8 cellular contexts compared by ENCODE assay signal in genomic region chr2:241659150-241659739, GRCh38. TPM values are rescaled to one million over a fixed set of nuclear protein-coding genes. Genes with fewer than 3 reads are reported as not detected.
A peak's percentile ranks its signal among the peaks of the same experiment; 100 is the strongest.
DNase-seq lines count a peak whose midpoint lies in the region; ATAC-seq and TF ChIP-seq lines count a peak whose summit lies in the region.

No MANE protein-coding gene starts in this region.

- no peak overlapping the region for H3K27ac ChIP-seq in DOHH2 (ENCODE audit: low read depth, low read length)
- no peak overlapping the region for H3K27ac ChIP-seq in colonic mucosa
- H3K27ac ChIP-seq in lung (ENCODE audit: low read depth in 1 of 2, low read length in 1 of 2), result no peak overlapping the region
- no peak overlapping the region for H3K27ac ChIP-seq in suprapubic skin

- no peaks in the 10 kb centered on the region for H3F3A ChIP-seq in DOHH2 (ENCODE audit: control insufficient read depth, insufficient read depth)

- H3K4me2 ChIP-seq in DOHH2 (ENCODE audit: low read length), result no peak overlapping the region

- no peak for TF ChIP-seq EP300 in suprapubic skin (IDR thresholded peaks at IDR 0.05)

- H3K79me2 ChIP-seq in DOHH2 (ENCODE audit: control insufficient read depth, low read length), result no peaks in the 10 kb centered on the region

- H3K4me1 ChIP-seq in DOHH2 (ENCODE audit: control insufficient read depth, low read length) (no peaks in the 10 kb centered on the region), colonic mucosa (no peaks in the 10 kb centered on the region), lung (ENCODE audit: control insufficient read depth in 2 of 2, insufficient read depth in 2 of 2, low read length in 2 of 2) (no peaks in the 10 kb centered on the region), suprapubic skin (no peaks in the 10 kb centered on the region)

- H3K27me3 ChIP-seq in DOHH2 (ENCODE audit: control insufficient read depth, low read length) (no peaks in the 10 kb centered on the region), colonic mucosa (no peaks in the 10 kb centered on the region), lung (ENCODE audit: control insufficient read depth, insufficient read depth) (no peaks in the 10 kb centered on the region), suprapubic skin (no peaks in the 10 kb centered on the region)

- DNase-seq in LHCN-M2 (ENCODE audit: low read depth) (peak; percentile 67), SW480 (ENCODE audit: low spot score) (peak; percentile 28), colonic mucosa (peak; percentile 74), lung (ENCODE audit: low spot score) (peak; percentile 39), suprapubic skin (ENCODE audit: low spot score in 2 of 2) (no peak)
- DNase-seq in stimulated activated naive CD4-positive, alpha-beta T cell treated with Interleukin-2 at 50 U/mL for 16 hours (lab: John Stamatoyannopoulos, UW), result no peak

- H3K9me3 ChIP-seq in DOHH2 (ENCODE audit: control insufficient read depth, insufficient read depth, low read length), result no peaks in the 10 kb centered on the region
- H3K9me3 ChIP-seq in colonic mucosa, result no peaks in the 10 kb centered on the region
- H3K9me3 ChIP-seq in lung (ENCODE audit: control insufficient read depth in 2 of 2, insufficient read depth in 1 of 2, low read length in 1 of 2), result no peaks in the 10 kb centered on the region
- H3K9me3 ChIP-seq in suprapubic skin, result no peaks in the 10 kb centered on the region

- peaks cover 49% of the 10 kb centered on the region for H3K36me3 ChIP-seq in DOHH2 (ENCODE audit: control insufficient read depth, low read length)
- peaks cover 5% of the 10 kb centered on the region for H3K36me3 ChIP-seq in colonic mucosa
- peaks cover 11 to 53% of the 10 kb centered on the region in 2 donors for H3K36me3 ChIP-seq in lung (ENCODE audit: control insufficient read depth in 2 of 2, insufficient read depth in 2 of 2, low read length in 2 of 2)
- H3K36me3 ChIP-seq in suprapubic skin, result peaks cover 71% of the 10 kb centered on the region

- intact Hi-C loops in colonic mucosa (cut with DNase I), result no loop called here

- no peak for ATAC-seq in lung (ENCODE audit: insufficient read depth, low FRiP score)
- ATAC-seq in GM21367 (IDR thresholded peaks at IDR 0.05; ENCODE audit: unreplicated experiment), result no peak

- TF ChIP-seq CTCF in DOHH2 (IDR thresholded peaks at IDR 0.05; ENCODE audit: low read depth, low read length, poor library complexity, severe bottlenecking), result peak; percentile 62
- TF ChIP-seq CTCF in colonic mucosa (IDR thresholded peaks at IDR 0.05), result peak; percentile 52
- TF ChIP-seq CTCF in lung (IDR thresholded peaks at IDR 0.05; ENCODE audit: control extremely low read depth, extremely low read depth), result no peak
- TF ChIP-seq CTCF in suprapubic skin (IDR thresholded peaks at IDR 0.05), result peak; percentile 10 to 57

- TF ChIP-seq POLR2A in suprapubic skin (IDR thresholded peaks at IDR 0.05), result no peak

- H3K4me3 ChIP-seq in DOHH2 (ENCODE audit: low read length) (no peak overlapping the region), colonic mucosa (no peak overlapping the region), lung (no peak overlapping the region), suprapubic skin (no peak overlapping the region)

- H3K9me2 ChIP-seq in DOHH2 (replicated peaks; ENCODE audit: control insufficient read depth, low read length), result no peaks in the 10 kb centered on the region

- no peaks in the 10 kb centered on the region for H4K20me1 ChIP-seq in DOHH2 (ENCODE audit: control insufficient read depth, insufficient read depth, low read depth, low read length)

- H3K9ac ChIP-seq in colonic mucosa (ENCODE audit: low read depth in 2 of 2, low read length in 2 of 2), result no peak overlapping the region

- WGBS in lung, 2 donors, result 67 to 70% methylated on average over 26 of the region's 26 CpGs
- 36% methylated on average over 17 of the region's 26 CpGs for WGBS in suprapubic skin

RNA-seq across cellular contexts. Expression of gene ATG4B, which starts 21.8 kb away (rescaled TPM):
- 68.9 and 99.8 TPM in 2 replicates for total RNA-seq in LHCN-M2 (2014; rRNA removed)
- 77.6 TPM for polyA plus RNA-seq in LHCN-M2 (2012)
- 100 to 1,000 TPM in 1 of 2 donors, 10 to 100 TPM in 1; 72.4 to 119 TPM for total RNA-seq in colonic mucosa
- total RNA-seq in lung, result 10 to 100 TPM; 69.1 to 74.9 TPM
- polyA plus RNA-seq in lung, result 10 to 100 TPM; 45.1 to 55.0 TPM
- total RNA-seq in suprapubic skin, result 100 to 1,000 TPM in 1 of 4 donors, 10 to 100 TPM in 3; 50.5 to 173 (median 88.0) TPM

RNA-seq across cellular contexts. Expression of gene THAP4, which starts 22.3 kb away (rescaled TPM):
- total RNA-seq in LHCN-M2 (2014; rRNA removed), result 59.4 and 63.5 TPM in 2 replicates
- polyA plus RNA-seq in LHCN-M2 (2012), result 48.1 TPM
- 10 to 100 TPM; 66.6 to 68.0 TPM for total RNA-seq in colonic mucosa
- total RNA-seq in lung, result 10 to 100 TPM; 43.9 to 46.0 TPM
- 10 to 100 TPM; 40.0 to 53.7 TPM for polyA plus RNA-seq in lung
- total RNA-seq in suprapubic skin, result 10 to 100 TPM; 46.4 to 56.2 (median 51.2) TPM

RNA-seq across cellular contexts. Expression of gene DTYMK, which starts 27.4 kb away (rescaled TPM):
- total RNA-seq in LHCN-M2 (2014; rRNA removed), result 108 and 132 TPM in 2 replicates
- 107 TPM for polyA plus RNA-seq in LHCN-M2 (2012)
- total RNA-seq in colonic mucosa, result 100 to 1,000 TPM in 1 of 2 donors, 10 to 100 TPM in 1; 22.6 to 106 TPM
- 10 to 100 TPM; 17.4 to 24.3 TPM for total RNA-seq in lung
- 10 to 100 TPM; 15.6 to 21.9 TPM for polyA plus RNA-seq in lung
- total RNA-seq in suprapubic skin, result 10 to 100 TPM; 14.6 to 29.1 (median 18.2) TPM

RNA-seq across cellular contexts. Expression of gene ING5, which starts 42.6 kb away (rescaled TPM):
- total RNA-seq in LHCN-M2 (2014; rRNA removed), result 22.2 and 24.7 TPM in 2 replicates
- polyA plus RNA-seq in LHCN-M2 (2012), result 16.3 TPM
- 10 to 100 TPM; 18.3 to 44.2 TPM for total RNA-seq in colonic mucosa
- 10 to 100 TPM; 29.8 to 46.8 TPM for total RNA-seq in lung
- polyA plus RNA-seq in lung, result 10 to 100 TPM; 19.2 to 32.4 TPM
- total RNA-seq in suprapubic skin, result 10 to 100 TPM; 32.1 to 94.9 (median 46.4) TPM

Comparison
In these comparisons a context has a peak if more than half of its experiments do, and no peak if none do; other contexts are left out.
1. DNase-seq: peak in LHCN-M2 (single experiment), SW480 (single experiment), colonic mucosa (single experiment) and lung (single experiment); none in suprapubic skin (0 of 2) and stimulated activated naive CD4-positive, alpha-beta T cell treated with Interleukin-2 at 50 U/mL for 16 hours (single experiment).